Comparison of ENCODE assay signal across 1 cellular context in the genomic region with DNA sequence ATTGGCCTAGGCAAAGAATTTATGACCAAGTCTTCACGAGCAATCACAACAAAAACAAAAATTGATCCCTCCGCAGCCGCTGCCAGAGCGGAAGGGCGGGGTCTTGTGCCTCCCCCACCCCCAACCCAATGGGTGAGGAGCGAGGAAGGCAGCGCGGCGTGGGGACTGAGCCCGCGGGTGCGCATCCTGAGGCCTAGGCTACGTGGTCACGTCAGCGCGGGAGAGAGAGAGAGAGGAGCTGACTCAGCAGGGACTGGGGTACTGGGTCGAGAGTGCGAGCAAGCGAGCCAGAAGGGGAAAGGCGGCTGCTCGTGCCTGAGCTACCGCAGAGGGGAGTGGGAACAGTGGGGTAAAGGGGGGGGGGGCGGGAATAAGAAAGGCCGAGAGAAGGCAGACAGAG.
TF ChIP-seq lines count a peak whose summit lies in the region.

No MANE protein-coding gene starts in this region.

TF ChIP-seq in WTC11, 78 proteins besides CTCF, POLR2A, EP300 and RAD21 (continued from another document):
- TF ChIP-seq, protein P1, sequence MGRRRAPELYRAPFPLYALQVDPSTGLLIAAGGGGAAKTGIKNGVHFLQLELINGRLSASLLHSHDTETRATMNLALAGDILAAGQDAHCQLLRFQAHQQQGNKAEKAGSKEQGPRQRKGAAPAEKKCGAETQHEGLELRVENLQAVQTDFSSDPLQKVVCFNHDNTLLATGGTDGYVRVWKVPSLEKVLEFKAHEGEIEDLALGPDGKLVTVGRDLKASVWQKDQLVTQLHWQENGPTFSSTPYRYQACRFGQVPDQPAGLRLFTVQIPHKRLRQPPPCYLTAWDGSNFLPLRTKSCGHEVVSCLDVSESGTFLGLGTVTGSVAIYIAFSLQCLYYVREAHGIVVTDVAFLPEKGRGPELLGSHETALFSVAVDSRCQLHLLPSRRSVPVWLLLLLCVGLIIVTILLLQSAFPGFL (CRISPR knock-in tag; IDR thresholded peaks at IDR 0.05; ENCODE audit: borderline replicate concordance), result no peak
- TF ChIP-seq TEAD1 (CRISPR knock-in tag; IDR thresholded peaks at IDR 0.05) (no peak), TP53 (CRISPR knock-in tag; IDR thresholded peaks at IDR 0.05) (no peak), SMAD4 (CRISPR knock-in tag; IDR thresholded peaks at IDR 0.05) (no peak), FOXJ3 (CRISPR knock-in tag; IDR thresholded peaks at IDR 0.05; ENCODE audit: borderline replicate concordance) (no peak)
